ENCODE assay signal across 19 cellular contexts in the genomic region with DNA sequence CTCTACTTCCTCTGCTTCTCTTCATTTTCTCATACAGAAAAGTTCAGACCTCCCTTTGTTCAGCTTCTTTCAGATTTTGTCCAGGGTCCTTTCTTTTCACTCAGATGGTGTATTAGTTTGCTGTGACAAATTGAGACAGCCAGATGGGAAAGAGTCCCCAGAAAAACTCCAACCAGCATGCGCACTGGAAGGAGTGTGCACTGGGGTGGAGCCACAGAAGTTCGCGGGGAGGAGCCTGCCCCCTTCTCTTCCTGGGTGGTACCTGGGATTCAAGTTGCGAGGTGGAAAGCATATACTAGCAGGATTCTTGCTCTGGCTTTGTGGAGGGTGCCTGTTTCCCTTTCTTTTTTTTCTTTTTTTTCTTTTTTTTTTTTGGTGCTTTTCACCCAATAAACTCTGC.
"Had no signal": no experiment of that assay in that cellular context is flagged by ENCODE, and none has a peak within 500 bp of the region (broad histone marks: within the 10 kb centered on the region; RNA-seq: fewer than 3 reads in every experiment).

No MANE protein-coding gene starts in this region.

- H3K9me3 ChIP-seq: heart left ventricle, spleen, testis, tibial nerve had no signal

- H3K4me3 Mint-ChIP-seq: mesothelial cell of epicardium; natural killer cell; stimulated activated naive B cell treated with anti-CD40 and anti-IgM and Interleukin-4, amounts not matched to agents 10 μg/mL and 1 μg/mL and 100 μg/mL, for 72 hours; stimulated activated naive CD8-positive, alpha-beta T cell treated with anti-CD3 and anti-CD28 coated beads, Interleukin-15, amount 100 ng/mL, for 72 hours had no signal

- H3K4me1 Mint-ChIP-seq: natural killer cell had no signal

- H3K9me3 Mint-ChIP-seq: natural killer cell; stimulated activated naive B cell treated with anti-CD40 and anti-IgM and Interleukin-4, amounts not matched to agents 10 μg/mL and 1 μg/mL and 100 μg/mL, for 72 hours; stimulated activated naive CD8-positive, alpha-beta T cell treated with anti-CD3 and anti-CD28 coated beads, Interleukin-15, amount 100 ng/mL, for 72 hours had no signal

- ATAC-seq: heart left ventricle; left lobe of liver; natural killer cell; sciatic nerve; stimulated activated naive B cell treated with anti-CD40 and anti-IgM and Interleukin-4, amounts not matched to agents 10 μg/mL and 1 μg/mL and 100 μg/mL, for 72 hours; stimulated activated naive CD8-positive, alpha-beta T cell treated with anti-CD3 and anti-CD28 coated beads, Interleukin-15, amount 100 ng/mL, for 72 hours had no signal

- H3K4me3 ChIP-seq: heart left ventricle, spleen, testis, tibial nerve had no signal

- H3K27ac Mint-ChIP-seq: mesothelial cell of epicardium; natural killer cell; stimulated activated naive B cell treated with anti-CD40 and anti-IgM and Interleukin-4, amounts not matched to agents 10 μg/mL and 1 μg/mL and 100 μg/mL, for 72 hours; stimulated activated naive CD8-positive, alpha-beta T cell treated with anti-CD3 and anti-CD28 coated beads, Interleukin-15, amount 100 ng/mL, for 72 hours had no signal

- H3K27me3 ChIP-seq: heart left ventricle, spleen, testis, tibial nerve had no signal

- H3K36me3 ChIP-seq: heart left ventricle, spleen, tibial nerve had no signal

- H3K4me1 ChIP-seq: testis had no signal

- DNase-seq: cerebellar nuclear complex; effector CD8-positive, alpha-beta T cell; heart left ventricle; hypothalamus; islet precursor cell; mammary epithelial cell; natural killer cell; posterior cingulate gyrus; spleen; stimulated activated CD4-positive, alpha-beta T cell treated with anti-CD3 and anti-CD28 coated beads, Interleukin-15, amount 100 ng/mL, for 24 hours; stimulated activated CD4-positive, alpha-beta T cell treated with anti-CD3 and anti-CD28 coated beads, Interleukin-1b, Interleukin-23, amount 100 ng/mL, for 48 hours; stimulated activated CD4-positive, alpha-beta T cell treated with anti-CD3 and anti-CD28 coated beads, Interleukin-4, amount 100 ng/mL, for 24 hours; stimulated activated naive B cell treated with anti-CD40 and anti-IgM and Interleukin-4, amounts not matched to agents 10 μg/mL and 1 μg/mL and 100 μg/mL, for 72 hours; stimulated activated naive CD8-positive, alpha-beta T cell treated with anti-CD3 and anti-CD28 coated beads, Interleukin-15, amount 100 ng/mL, for 72 hours; testis had no signal

- H3K27ac ChIP-seq: heart left ventricle, spleen, testis, tibial nerve had no signal

- H3K36me3 Mint-ChIP-seq: mesothelial cell of epicardium; natural killer cell; stimulated activated naive B cell treated with anti-CD40 and anti-IgM and Interleukin-4, amounts not matched to agents 10 μg/mL and 1 μg/mL and 100 μg/mL, for 72 hours had no signal
